19 cellular contexts compared by ENCODE assay signal in the genomic region with DNA sequence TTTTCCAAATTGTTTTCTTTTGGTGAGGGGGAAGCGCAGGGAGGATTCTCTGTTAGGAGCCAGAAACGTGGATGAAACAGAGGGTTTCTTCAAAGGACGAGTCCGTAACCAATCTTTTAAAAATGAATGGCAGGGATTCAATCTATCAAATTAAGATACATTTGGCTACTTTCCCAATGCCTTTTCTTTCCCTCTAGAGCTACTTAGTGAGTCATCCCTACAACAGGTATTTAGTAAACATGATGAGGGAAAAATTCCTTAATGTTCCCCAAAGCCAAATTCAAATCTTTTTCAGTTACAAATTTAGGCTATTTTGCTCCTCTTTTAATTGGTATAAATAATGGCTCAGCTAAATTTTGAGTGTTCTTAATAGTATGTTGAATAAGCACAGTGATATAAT.
DNase-seq lines count a peak whose midpoint lies in the region; ATAC-seq, FAIRE-seq and TF ChIP-seq lines count a peak whose summit lies in the region.
"Had no signal": no experiment of that assay in that cellular context is flagged by ENCODE, and none has a peak within 500 bp of the region (broad histone marks: within the 10 kb centered on the region; RNA-seq: fewer than 3 reads in every experiment).

No MANE protein-coding gene starts in this region.

- no peaks in the 10 kb centered on the region for H3K36me3 ChIP-seq in breast epithelium
- H3K36me3 ChIP-seq in bronchial epithelial cell (ENCODE audit: control insufficient read depth, insufficient read depth, low read length) = no peaks in the 10 kb centered on the region
- no peaks in the 10 kb centered on the region for H3K36me3 ChIP-seq in HAP-1 (replicated peaks)
- H3K36me3 ChIP-seq: BLaER1 treated with 17β-estradiol and CSF1 and Interleukin-3, amounts not matched to agents 10 nM and 100 nM had no signal

- H3K9me3 Mint-ChIP-seq in MCF 10A (ENCODE audit: unreplicated experiment) (no peaks in the 10 kb centered on the region), neural crest cell (no peaks in the 10 kb centered on the region)

- peak; percentile 28 for DNase-seq in MCF 10A (ENCODE audit: unreplicated experiment)
- no peak for DNase-seq in breast epithelium (ENCODE audit: low spot score in 2 of 2)
- DNase-seq in NCI-H69 (lab: John Stamatoyannopoulos, UW) = peak; percentile 53
- peak; percentile 68 for DNase-seq in bronchial epithelial cell (ENCODE audit: low read depth)
- no peak for DNase-seq in neural crest cell (ENCODE audit: low read depth, low spot score)
- DNase-seq in NCI-H2227 treated with DMSO at 0.1 percent for 48 hours (lab: John Stamatoyannopoulos, UW) = no peak
- DNase-seq in HAP-1 (ENCODE audit: low spot score in 2 of 2) = no peak
- DNase-seq: CD8-positive, alpha-beta memory T cell; COR-L47; DMS79 treated with DMSO at 0.1 percent for 48 hours; GOT3; H7 had no signal

- H3K4me1 Mint-ChIP-seq in MCF 10A (ENCODE audit: insufficient read depth, unreplicated experiment) (peaks cover 9% of the 10 kb centered on the region), neural crest cell (peaks cover 25% of the 10 kb centered on the region)
- H3K4me1 Mint-ChIP-seq: CD8-positive, alpha-beta memory T cell had no signal

- H3K27me3 Mint-ChIP-seq in MCF 10A (ENCODE audit: insufficient read depth, unreplicated experiment) (no peaks in the 10 kb centered on the region), neural crest cell (ENCODE audit: low read depth) (no peaks in the 10 kb centered on the region)
- H3K27me3 Mint-ChIP-seq: B cell had no signal

- H3K4me3 ChIP-seq in breast epithelium (no peak overlapping the region), bronchial epithelial cell (ENCODE audit: low read depth, low read length) (no peak overlapping the region), HAP-1 (no peak overlapping the region)
- H3K4me3 ChIP-seq: BLaER1 treated with 17β-estradiol and CSF1 and Interleukin-3, amounts not matched to agents 10 nM and 100 nM; GM12878 had no signal

- H3K9me3 ChIP-seq in breast epithelium (no peaks in the 10 kb centered on the region), HAP-1 (no peaks in the 10 kb centered on the region)

- no peak for FAIRE-seq in bronchial epithelial cell (lab: Jason Lieb, UNC)
- FAIRE-seq: D721Med, GM12878 had no signal

- in situ Hi-C loops in HAP-1 (cut with MboI; ENCODE audit: low sequenced_read_pairs) = loop anchor here (25.0 kb wide), 1 partner anchor 237 kb away; no protein-coding TSS in a partner anchor

- H3K4me3 Mint-ChIP-seq in MCF 10A (ENCODE audit: unreplicated experiment) (no peak overlapping the region), neural crest cell (no peak overlapping the region)
- H3K4me3 Mint-ChIP-seq: B cell; CD8-positive, alpha-beta memory T cell had no signal

- no peak for TF ChIP-seq POLR2A in breast epithelium (IDR thresholded peaks at IDR 0.05)

- POLR2A ChIA-PET in MCF 10A (lab: Yijun Ruan, JAX) = interaction anchor here (0.5 to 1.3 kb wide), 4 partner anchors 11 to 936 kb away, joined by 3 to 4 read pairs (median 3); no protein-coding TSS in a partner anchor

- H3K36me3 Mint-ChIP-seq in MCF 10A (ENCODE audit: insufficient read depth, unreplicated experiment) (no peaks in the 10 kb centered on the region), neural crest cell (ENCODE audit: low read depth) (no peaks in the 10 kb centered on the region)
- H3K36me3 Mint-ChIP-seq: CD8-positive, alpha-beta memory T cell had no signal

- H3K27ac Mint-ChIP-seq in MCF 10A (ENCODE audit: low read depth, unreplicated experiment) (no peak overlapping the region), neural crest cell (ENCODE audit: unreplicated experiment) (peak overlapping the region; percentile 67)
- H3K27ac Mint-ChIP-seq: B cell; CD8-positive, alpha-beta memory T cell had no signal

- H3K27me3 ChIP-seq in breast epithelium (no peaks in the 10 kb centered on the region), bronchial epithelial cell (ENCODE audit: control insufficient read depth, insufficient read depth, low read length) (no peaks in the 10 kb centered on the region), HAP-1 (ENCODE audit: low read depth) (no peaks in the 10 kb centered on the region)
- H3K27me3 ChIP-seq: BLaER1 treated with 17β-estradiol and CSF1 and Interleukin-3, amounts not matched to agents 10 nM and 100 nM had no signal

- no TSS peak for BruUV-seq in MCF 10A (replicated peaks; lab: Mats Ljungman, UMichigan)

- CTCF ChIA-PET in MCF 10A (lab: Yijun Ruan, JAX) = interaction anchor here (0.6 kb wide), 1 partner anchor 1219 kb away, joined by 5 read pairs; no protein-coding TSS in a partner anchor

- no peak for TF ChIP-seq CTCF in MCF 10A (IDR thresholded peaks at IDR 0.05; ENCODE audit: unreplicated experiment)
- TF ChIP-seq CTCF in breast epithelium (IDR thresholded peaks at IDR 0.05) = no peak
- no peak for TF ChIP-seq CTCF in bronchial epithelial cell (IDR thresholded peaks at IDR 0.05; ENCODE audit: insufficient read depth, low read length, severe bottlenecking)
- no peak for TF ChIP-seq CTCF in neural crest cell (conservative IDR thresholded peaks at IDR 0.05)

- H3K4me1 ChIP-seq in breast epithelium (no peaks in the 10 kb centered on the region), HAP-1 (peaks cover 16% of the 10 kb centered on the region)

- ATAC-seq in GM18861 (IDR thresholded peaks at IDR 0.05; ENCODE audit: unreplicated experiment) = no peak

- H3K27ac ChIP-seq in breast epithelium = no peak overlapping the region
- H3K27ac ChIP-seq: HL-60, KMS-11 had no signal

- intact Hi-C loops in MCF 10A (cut with micrococcal nuclease) = no loop called here
- intact Hi-C loops in breast epithelium (cut with DNase I; ENCODE audit: low total_unique reads) = no loop called here

Comparison
In these comparisons a context has a peak if more than half of its experiments do, and no peak if none do; other contexts are left out.
1. DNase-seq: peak in MCF 10A (single experiment), NCI-H69 (single experiment) and bronchial epithelial cell (single experiment); none in breast epithelium (0 of 2), neural crest cell (single experiment), NCI-H2227 treated with DMSO at 0.1 percent for 48 hours (single experiment) and HAP-1 (0 of 2).